ENCODE assay signal across 1 cellular context in the genomic region with DNA sequence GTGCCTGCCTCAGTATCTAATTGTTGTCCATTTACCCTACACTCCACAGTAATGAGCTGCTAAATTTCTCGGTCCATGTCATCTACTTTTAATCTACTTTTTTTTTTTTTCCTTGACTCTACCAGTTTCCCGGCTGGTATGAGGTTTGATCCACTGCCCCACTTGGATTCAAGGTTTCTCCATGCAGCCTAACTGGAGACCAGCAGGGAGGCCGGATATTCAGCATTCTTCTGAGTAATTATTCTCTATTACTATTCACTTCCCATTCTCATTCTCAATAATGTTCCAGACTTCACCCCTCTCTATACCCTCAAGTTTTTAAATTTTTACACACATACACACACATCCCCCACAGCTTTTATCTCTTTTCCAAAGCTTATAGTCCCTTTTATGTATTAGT.
TF ChIP-seq lines count a peak whose summit lies in the region.

No MANE protein-coding gene starts in this region.

TF ChIP-seq in K562, 482 proteins besides CTCF, POLR2A, EP300 and RAD21:
- TF ChIP-seq BACH1 (tag; IDR thresholded peaks at IDR 0.05) (0 out of 2 replicates have a peak, but pooled peaks have one; percentile 19), MLLT1 (IDR thresholded peaks at IDR 0.05) (no peak), NFIC (IDR thresholded peaks at IDR 0.05) (no peak), TAF1 (IDR thresholded peaks at IDR 0.05; ENCODE audit: control insufficient read depth, extremely low read depth, insufficient read depth, low read length, severe bottlenecking) (no peak), ZNF121 (CRISPR knock-in tag; conservative IDR thresholded peaks at IDR 0.05) (no peak)
